In the genomic region with DNA sequence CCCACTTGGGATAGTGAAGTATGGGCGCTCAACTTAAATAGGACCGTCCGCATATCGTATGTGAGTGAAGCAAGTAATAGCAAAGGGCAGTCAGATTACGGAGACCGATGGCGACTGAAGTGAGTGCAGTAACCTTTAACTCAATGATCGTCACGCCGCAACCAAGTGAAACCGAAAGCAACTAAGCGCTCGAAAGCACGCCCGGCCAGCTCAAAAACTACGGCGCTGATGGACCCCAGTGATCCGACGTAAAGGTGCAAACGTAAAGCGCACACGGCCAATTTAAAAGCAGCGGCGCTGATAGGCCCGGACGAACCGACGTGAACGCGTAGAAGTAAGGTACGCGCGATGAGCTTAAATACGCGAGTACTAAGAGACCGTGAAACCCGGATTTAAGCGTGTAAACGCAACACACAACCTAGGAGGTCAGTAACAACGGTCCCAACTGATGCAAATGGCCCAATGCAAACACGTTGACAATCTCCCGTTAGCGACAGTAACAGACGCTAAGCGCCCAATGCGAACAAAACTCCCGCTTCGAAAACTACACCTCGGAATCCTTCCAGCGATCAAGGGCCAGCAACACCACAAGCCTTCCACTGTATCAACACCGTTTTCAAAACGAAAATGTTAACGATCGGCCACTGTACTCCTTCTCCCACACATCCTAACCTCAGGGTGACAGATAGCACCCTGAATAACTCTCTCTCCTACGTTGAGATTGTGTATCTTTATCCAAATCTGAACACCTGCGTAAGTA, we compare ENCODE assay signal across 8 cellular contexts. TPM values are rescaled to one million over a fixed set of nuclear protein-coding genes. Genes with fewer than 3 reads are reported as not detected.
DNase-seq lines count a peak whose midpoint lies in the region; ATAC-seq and TF ChIP-seq lines count a peak whose summit lies in the region.

No MANE protein-coding gene starts in this region.

- H3K4me2 ChIP-seq in Loucy (ENCODE audit: low read depth, low read length, poor library complexity, severe bottlenecking) (peak overlapping the region; percentile 96), neuronal stem cell (ENCODE audit: insufficient read depth, low read length, poor library complexity, severe bottlenecking) (peak overlapping the region; percentile 61)

- H2BK12ac ChIP-seq in neuronal stem cell (ENCODE audit: low read length) = no peak overlapping the region

- H3K27ac ChIP-seq in neuronal stem cell (replicated peaks; ENCODE audit: low read length) = peak overlapping the region; percentile 97
- H3K27ac ChIP-seq in subcutaneous abdominal adipose tissue (ENCODE audit: low read depth, low read length) = peak overlapping the region; percentile 74

- no peak overlapping the region for H4K8ac ChIP-seq in neuronal stem cell (ENCODE audit: low read depth, low read length)

- H3K79me1 ChIP-seq in neuronal stem cell (ENCODE audit: low read depth, low read length) = no peaks in the 10 kb centered on the region

- H3K9me3 ChIP-seq in Loucy (ENCODE audit: insufficient read depth, low read depth, low read length) (no peaks in the 10 kb centered on the region), neuronal stem cell (replicated peaks in 1 of 2; ENCODE audit: control insufficient read depth in 2 of 2, insufficient read depth in 1 of 2, low read depth in 1 of 2, low read length in 2 of 2) (peaks cover 0 to 5% of the 10 kb centered on the region in 2 donors), subcutaneous abdominal adipose tissue (ENCODE audit: control insufficient read depth in 5 of 5, low read length in 5 of 5) (no peaks in the 10 kb centered on the region)

- no peak for TF ChIP-seq CTCF in Loucy (conservative IDR thresholded peaks at IDR 0.05; ENCODE audit: low read length)

- ATAC-seq in GM21737 (IDR thresholded peaks at IDR 0.05; ENCODE audit: unreplicated experiment) = peak; percentile 75

- H2AK5ac ChIP-seq in neuronal stem cell (ENCODE audit: low read depth, low read length) = peak overlapping the region; percentile 4

- H2BK15ac ChIP-seq in neuronal stem cell (ENCODE audit: low read length) = no peak overlapping the region

- H3K27me3 ChIP-seq in Loucy (ENCODE audit: insufficient read depth, low read length, poor library complexity, severe bottlenecking) = no peaks in the 10 kb centered on the region
- H3K27me3 ChIP-seq in neuronal stem cell (ENCODE audit: control insufficient read depth in 3 of 3, insufficient read depth in 3 of 3, low read depth in 1 of 3, low read length in 3 of 3) = no peaks in the 10 kb centered on the region
- no peaks in the 10 kb centered on the region for H3K27me3 ChIP-seq in subcutaneous abdominal adipose tissue (ENCODE audit: control insufficient read depth in 5 of 5, insufficient read depth in 4 of 5, low read length in 5 of 5)

- peak overlapping the region; percentile 95 for H3K9ac ChIP-seq in Loucy (ENCODE audit: low read depth, low read length, poor library complexity, severe bottlenecking)
- peak overlapping the region; percentile 79 for H3K9ac ChIP-seq in neuronal stem cell (ENCODE audit: low read depth, low read length, poor library complexity)
- H3K9ac ChIP-seq in subcutaneous abdominal adipose tissue (ENCODE audit: low read length in 5 of 5) = peak overlapping the region; percentile 51 to 92 (median 80)

- DNase-seq in DMS53 (lab: John Stamatoyannopoulos, UW) (peak; percentile 100), SIG-M5 (lab: John Stamatoyannopoulos, UW) (peak; percentile 99), foreskin melanocyte (peak; percentile 95), neuronal stem cell (ENCODE audit: low spot score) (peak; percentile 94)
- peak; percentile 78 to 99 (median 91) for DNase-seq in activated naive CD4-positive, alpha-beta T cell (lab: John Stamatoyannopoulos, UW)

- H2BK120ac ChIP-seq in neuronal stem cell (ENCODE audit: low read depth, low read length) = no peak overlapping the region

- peak overlapping the region; percentile 88 for H3K4me3 ChIP-seq in Loucy (ENCODE audit: low read length, poor library complexity, severe bottlenecking)
- peak overlapping the region; percentile 48 to 73 for H3K4me3 ChIP-seq in neuronal stem cell (ENCODE audit: low read length in 2 of 2)
- peak overlapping the region; percentile 59 to 93 (median 85) for H3K4me3 ChIP-seq in subcutaneous abdominal adipose tissue (ENCODE audit: low read depth in 1 of 5, low read length in 5 of 5)

- no peak overlapping the region for H4K91ac ChIP-seq in neuronal stem cell (ENCODE audit: low read depth, low read length, poor library complexity)

- H2AFZ ChIP-seq in Loucy (ENCODE audit: low read length) = peak overlapping the region; percentile 53
- H2AFZ ChIP-seq in neuronal stem cell (ENCODE audit: low read length) = peak overlapping the region; percentile 51

- H2BK5ac ChIP-seq in neuronal stem cell (ENCODE audit: low read length) = peak overlapping the region; percentile 33

- peak overlapping the region; percentile 63 for H3K18ac ChIP-seq in neuronal stem cell (ENCODE audit: low read length)

- H3K4me1 ChIP-seq in Loucy (ENCODE audit: insufficient read depth, low read length, poor library complexity, severe bottlenecking) (peaks cover 23% of the 10 kb centered on the region), neuronal stem cell (ENCODE audit: control insufficient read depth in 2 of 2, insufficient read depth in 1 of 2, low read depth in 1 of 2, low read length in 2 of 2) (peaks cover 0 to 6% of the 10 kb centered on the region in 2 donors), subcutaneous abdominal adipose tissue (ENCODE audit: control insufficient read depth in 5 of 5, insufficient read depth in 5 of 5, low read length in 5 of 5) (peaks cover 4 to 17% (median 10%) of the 10 kb centered on the region in 5 donors)

- H3K79me2 ChIP-seq in Loucy (ENCODE audit: insufficient read depth, low read length) = peaks cover 13% of the 10 kb centered on the region; the same call in 1 of the 2 replicates

- WGBS in neuronal stem cell (ENCODE audit: extremely low coverage in 2 of 2, insufficient read length in 2 of 2, insufficient replicate concordance in 1 of 2), 2 donors = no CpG with 5 or more reads among the region's 56 CpGs

- no peaks in the 10 kb centered on the region for H4K20me1 ChIP-seq in Loucy (ENCODE audit: insufficient read depth, low read length, poor library complexity, severe bottlenecking)

- H3K9me2 ChIP-seq in Loucy (replicated peaks; ENCODE audit: low read depth, low read length) = no peaks in the 10 kb centered on the region

- no peak overlapping the region for H3K14ac ChIP-seq in neuronal stem cell (ENCODE audit: low read length)

- peak overlapping the region; percentile 100 for H3K23ac ChIP-seq in neuronal stem cell (ENCODE audit: low read depth, low read length, poor library complexity)

- H3F3A ChIP-seq in Loucy (ENCODE audit: low read depth) = peaks cover 5% of the 10 kb centered on the region; the same call in 1 of the 2 replicates

- no peak overlapping the region for H3K4ac ChIP-seq in neuronal stem cell (ENCODE audit: low read length)

- H3K36me3 ChIP-seq in Loucy (ENCODE audit: insufficient read depth, low read length) (no peaks in the 10 kb centered on the region), neuronal stem cell (replicated peaks in 1 of 2; ENCODE audit: control insufficient read depth in 2 of 2, insufficient read depth in 2 of 2, low read length in 2 of 2) (no peaks in the 10 kb centered on the region), subcutaneous abdominal adipose tissue (ENCODE audit: control insufficient read depth in 5 of 5, insufficient read depth in 5 of 5, low read length in 5 of 5) (no peaks in the 10 kb centered on the region)

RNA-seq across cellular contexts. Expression of a gene that starts 37.9 kb away (rescaled TPM):
- 14.3 TPM for polyA plus RNA-seq in neuronal stem cell (2013, experiment 1 of 2)
- 14.0 TPM for polyA plus RNA-seq in neuronal stem cell (2013, experiment 2 of 2)

Comparison
In these comparisons a context has a peak if more than half of its experiments do, and no peak if none do; other contexts are left out.
1. Peak in every context shown above with its lines: DNase-seq, ATAC-seq, H3K4me3 ChIP-seq and H3K27ac ChIP-seq.